In genomic region chr6:170245233-170245992, GRCh38 we compare ENCODE assay signal across 8 cellular contexts.
"Had no signal": no experiment of that assay in that cellular context is flagged by ENCODE, and none has a peak within 500 bp of the region (broad histone marks: within the 10 kb centered on the region; RNA-seq: fewer than 3 reads in every experiment).

No MANE protein-coding gene starts in this region.

- H3K9me3 Mint-ChIP-seq: activated naive CD4-positive, alpha-beta T cell treated with anti-CD3 and anti-CD28 coated beads for 36 hours; activated naive CD8-positive, alpha-beta T cell treated with anti-CD3 and anti-CD28 coated beads, Interleukin-2, amount 50 U/mL, for 24 hours had no signal

- DNase-seq: activated CD4-positive, CD25-positive, alpha-beta regulatory T cell treated with anti-CD3 and anti-CD28 coated beads, Interleukin-2, amount 50 U/mL, for 72 hours; activated naive CD4-positive, alpha-beta T cell treated with anti-CD3 and anti-CD28 coated beads for 36 hours; activated naive CD8-positive, alpha-beta T cell treated with anti-CD3 and anti-CD28 coated beads, Interleukin-2, amount 50 U/mL, for 24 hours; dermis blood vessel endothelial cell; stimulated activated CD4-positive, alpha-beta T cell treated with anti-CD3 and anti-CD28 coated beads, Interleukin-4, amount 100 ng/mL, for 4 hours; stimulated activated CD8-positive, alpha-beta memory T cell treated with anti-CD3 and anti-CD28 coated beads, Interleukin-4, amount 100 ng/mL, for 48 hours; stimulated activated naive CD4-positive, alpha-beta T cell treated with Interleukin-2 at 50 U/mL for 16 hours; transverse colon had no signal

- H3K4me1 Mint-ChIP-seq: activated naive CD8-positive, alpha-beta T cell treated with anti-CD3 and anti-CD28 coated beads, Interleukin-2, amount 50 U/mL, for 24 hours had no signal

- H3K4me3 Mint-ChIP-seq: activated naive CD4-positive, alpha-beta T cell treated with anti-CD3 and anti-CD28 coated beads for 36 hours; activated naive CD8-positive, alpha-beta T cell treated with anti-CD3 and anti-CD28 coated beads, Interleukin-2, amount 50 U/mL, for 24 hours had no signal

- ATAC-seq: activated naive CD8-positive, alpha-beta T cell treated with anti-CD3 and anti-CD28 coated beads, Interleukin-2, amount 50 U/mL, for 24 hours had no signal

- H3K27ac Mint-ChIP-seq: activated naive CD4-positive, alpha-beta T cell treated with anti-CD3 and anti-CD28 coated beads for 36 hours; activated naive CD8-positive, alpha-beta T cell treated with anti-CD3 and anti-CD28 coated beads, Interleukin-2, amount 50 U/mL, for 24 hours had no signal
